ENCODE assay signal across 1 cellular context in the genomic region with DNA sequence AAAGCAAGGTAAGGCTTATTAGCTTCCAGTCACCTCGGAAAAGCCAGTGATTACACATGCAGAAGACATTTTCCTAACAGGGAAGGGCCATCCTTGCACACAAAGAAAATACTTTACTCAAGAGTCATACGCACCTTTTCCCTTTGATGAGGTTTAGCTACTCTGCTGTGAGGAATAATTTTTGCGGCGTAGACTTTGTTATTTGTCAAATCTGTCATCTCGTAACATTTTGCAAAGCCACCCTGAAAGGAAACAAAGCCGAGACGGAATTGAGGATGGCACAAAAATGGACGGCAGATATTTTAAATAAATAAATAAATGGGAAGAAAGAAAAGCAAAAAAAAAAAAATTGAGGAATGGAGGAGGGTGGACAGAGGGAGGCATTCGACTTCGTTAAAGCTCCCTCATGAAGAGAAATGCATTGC.
TF ChIP-seq lines count a peak whose summit lies in the region.

No MANE protein-coding gene starts in this region.

TF ChIP-seq in WTC11, 78 proteins besides CTCF, POLR2A, EP300 and RAD21 (continued from another document):
- TF ChIP-seq, protein P1, sequence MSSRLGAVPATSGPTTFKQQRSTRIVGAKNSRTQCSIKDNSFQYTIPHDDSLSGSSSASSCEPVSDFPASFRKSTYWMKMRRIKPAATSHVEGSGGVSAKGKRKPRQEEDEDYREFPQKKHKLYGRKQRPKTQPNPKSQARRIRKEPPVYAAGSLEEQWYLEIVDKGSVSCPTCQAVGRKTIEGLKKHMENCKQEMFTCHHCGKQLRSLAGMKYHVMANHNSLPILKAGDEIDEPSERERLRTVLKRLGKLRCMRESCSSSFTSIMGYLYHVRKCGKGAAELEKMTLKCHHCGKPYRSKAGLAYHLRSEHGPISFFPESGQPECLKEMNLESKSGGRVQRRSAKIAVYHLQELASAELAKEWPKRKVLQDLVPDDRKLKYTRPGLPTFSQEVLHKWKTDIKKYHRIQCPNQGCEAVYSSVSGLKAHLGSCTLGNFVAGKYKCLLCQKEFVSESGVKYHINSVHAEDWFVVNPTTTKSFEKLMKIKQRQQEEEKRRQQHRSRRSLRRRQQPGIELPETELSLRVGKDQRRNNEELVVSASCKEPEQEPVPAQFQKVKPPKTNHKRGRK (CRISPR knock-in tag; IDR thresholded peaks at IDR 0.05; ENCODE audit: borderline replicate concordance) = no peak
